In genomic region chr13:111303559-111303958, GRCh38 we compare ENCODE assay signal across 18 cellular contexts. TPM values are rescaled to one million over a fixed set of nuclear protein-coding genes. Genes with fewer than 3 reads are reported as not detected.
"Had no signal": no experiment of that assay in that cellular context is flagged by ENCODE, and none has a peak within 500 bp of the region (broad histone marks: within the 10 kb centered on the region; RNA-seq: fewer than 3 reads in every experiment).

No MANE protein-coding gene starts in this region.

- H3K27ac ChIP-seq: body of pancreas, epithelial cell of prostate, gastroesophageal sphincter, neutrophil, right atrium auricular region, tibial artery, vagina had no signal

- H3K4me3 ChIP-seq: body of pancreas, gastroesophageal sphincter, right atrium auricular region, tibial artery, vagina had no signal

- H3K4me1 ChIP-seq: body of pancreas, gastroesophageal sphincter, right atrium auricular region, tibial artery, vagina had no signal

- H3K27me3 ChIP-seq: body of pancreas, gastroesophageal sphincter, neutrophil, right atrium auricular region, tibial artery, vagina had no signal

- H3K4me3 Mint-ChIP-seq: central memory CD8-positive, alpha-beta T cell had no signal

- H3K9me3 Mint-ChIP-seq: activated T-helper 2 cell treated with anti-CD3 and anti-CD28 coated beads, Interferon-gamma antibody, Interleukin-2, Interleukin-4, amounts not matched to agents 10 μg/mL and 5 μg/mL and 100 μg/mL, durations not matched to agents 14 hours and 24 hours and 36 hours; naive B cell had no signal

- H3K4me1 Mint-ChIP-seq: central memory CD8-positive, alpha-beta T cell had no signal

- DNase-seq: activated CD4-positive, CD25-positive, alpha-beta regulatory T cell treated with anti-CD3 and anti-CD28 coated beads, Interleukin-2, amount 50 U/mL, for 72 hours; activated naive CD4-positive, alpha-beta T cell treated with anti-CD3 and anti-CD28 coated beads, Interleukin-2, amount 50 U/mL, for 16 hours; body of pancreas; cortex of kidney; effector CD8-positive, alpha-beta T cell; hippocampal formation; naive B cell; T-helper 9 cell; tibial artery had no signal

- H3K27me3 Mint-ChIP-seq: central memory CD8-positive, alpha-beta T cell; naive B cell had no signal

- ATAC-seq: body of pancreas, gastroesophageal sphincter had no signal

- H3K9me3 ChIP-seq: body of pancreas, gastroesophageal sphincter, right atrium auricular region, tibial artery, vagina had no signal

RNA-seq across cellular contexts. Expression of gene TEX29, which starts 16.9 kb away (rescaled TPM):
- total RNA-seq: body of pancreas, kidney epithelial cell, right atrium auricular region had no signal
- polyA plus RNA-seq: liver had no signal
